Comparison of ENCODE assay signal across 19 cellular contexts in the genomic region with DNA sequence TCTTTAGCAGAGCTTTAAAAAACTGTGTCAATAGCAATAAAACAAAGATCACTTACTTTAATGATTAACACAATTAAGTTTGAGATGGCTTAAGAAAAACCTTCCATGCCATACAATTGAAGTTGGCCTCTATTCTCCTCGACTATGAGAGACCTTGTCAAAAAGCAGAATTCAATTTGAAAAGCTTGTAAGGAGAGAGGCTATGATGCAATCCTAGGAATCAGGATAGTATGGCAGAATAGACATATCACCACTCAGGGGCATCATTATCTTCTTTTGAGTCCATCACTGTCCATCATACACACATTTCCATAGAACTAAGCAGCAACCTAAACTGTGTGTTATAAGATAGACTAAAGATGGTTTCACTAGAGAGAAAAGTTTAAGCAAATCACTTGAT. TPM values are rescaled to one million over a fixed set of nuclear protein-coding genes. Genes with fewer than 3 reads are reported as not detected.
DNase-seq lines count a peak whose midpoint lies in the region; ATAC-seq, FAIRE-seq and TF ChIP-seq lines count a peak whose summit lies in the region.
"Had no signal": no experiment of that assay in that cellular context is flagged by ENCODE, and none has a peak within 500 bp of the region (broad histone marks: within the 10 kb centered on the region; RNA-seq: fewer than 3 reads in every experiment).

No MANE protein-coding gene starts in this region.

- H3K9me3 ChIP-seq in HepG2 (ENCODE audit: low read length) (no peaks in the 10 kb centered on the region), right lobe of liver (no peaks in the 10 kb centered on the region), K562 (replicated peaks; ENCODE audit: control insufficient read depth, insufficient read depth, low read depth, low read length) (no peaks in the 10 kb centered on the region)
- H3K9me3 ChIP-seq: BLaER1 treated with 17β-estradiol and CSF1 and Interleukin-3, amounts not matched to agents 10 nM and 100 nM had no signal

- H3K79me2 ChIP-seq in HepG2 (ENCODE audit: insufficient read depth, low read length) (no peaks in the 10 kb centered on the region), K562 (ENCODE audit: control insufficient read depth, insufficient read depth, low read length) (no peaks in the 10 kb centered on the region)

- DNase-seq in HepG2 (ENCODE audit: low spot score) (no peak), right lobe of liver (no peak), K562 (ENCODE audit: extremely low read depth in 1 of 4, low spot score in 3 of 4) (no peak), renal cortical epithelial cell (ENCODE audit: low read depth) (peak; percentile 54), foreskin melanocyte (no peak)
- DNase-seq: Calu3; CD8-positive, alpha-beta T cell; DMS79 treated with DMSO at 0.1 percent for 48 hours; GF-D8; GM23248; H7; HFFc6; KG1 had no signal

- no peak for FAIRE-seq in HepG2 (lab: Jason Lieb, UNC)
- FAIRE-seq in K562 (lab: Jason Lieb, UNC) = no peak

- H3K4me1 ChIP-seq in HepG2 (ENCODE audit: insufficient read depth, low read length) (peaks cover 15% of the 10 kb centered on the region), right lobe of liver (no peaks in the 10 kb centered on the region), K562 (replicated peaks in 1 of 2; ENCODE audit: control insufficient read depth in 2 of 2, insufficient read depth in 2 of 2, low read length in 2 of 2) (peaks cover 0 to 13% of the 10 kb centered on the region in 2 experiments; a peak in 3 of 5 replicates)

- in situ Hi-C loops in HepG2 (cut with HindIII; ENCODE audit: extremely low pct_ligation_motif_present, low pct_unique_long_range_greater_than_20kb) = no loop called here
- in situ Hi-C loops in K562 (cut with MboI) = no loop called here

- 61% methylated on average over 1 of the region's 1 CpG for WGBS in HepG2 (ENCODE audit: low lambda C conversion rate)
- 38% methylated on average over 1 of the region's 1 CpG for WGBS in right lobe of liver (ENCODE audit: insufficient coverage, low coverage, low lambda C conversion rate, missing lambda C conversion rate)
- 39% methylated on average over 1 of the region's 1 CpG for WGBS in K562 (ENCODE audit: insufficient coverage, low coverage, missing lambda C conversion rate)

- ATAC-seq in HepG2 = no peak
- no peak for ATAC-seq in right lobe of liver
- no peak for ATAC-seq in K562
- no peak for ATAC-seq in GM18498 (IDR thresholded peaks at IDR 0.05; ENCODE audit: unreplicated experiment)
- no peak for ATAC-seq in GM21447 (IDR thresholded peaks at IDR 0.05; ENCODE audit: unreplicated experiment)
- ATAC-seq: CD8-positive, alpha-beta T cell; HCT116 had no signal

- no peaks in the 10 kb centered on the region for H3K27me3 ChIP-seq in HepG2 (ENCODE audit: control insufficient read depth in 1 of 2, insufficient read depth in 2 of 2, low read length in 2 of 2)
- no peaks in the 10 kb centered on the region for H3K27me3 ChIP-seq in right lobe of liver
- H3K27me3 ChIP-seq in K562 (ENCODE audit: control insufficient read depth in 2 of 2, insufficient read depth in 2 of 2, low read length in 2 of 2) = no peaks in the 10 kb centered on the region
- H3K27me3 ChIP-seq: BLaER1 treated with 17β-estradiol and CSF1 and Interleukin-3, amounts not matched to agents 10 nM and 100 nM had no signal

- H3K4me3 ChIP-seq in HepG2 (replicated peaks in 1 of 3; ENCODE audit: insufficient read depth in 1 of 3, low read depth in 2 of 3, low read length in 3 of 3) (no peak overlapping the region), right lobe of liver (no peak overlapping the region), K562 (no peak overlapping the region)
- H3K4me3 ChIP-seq: BLaER1 treated with 17β-estradiol and CSF1 and Interleukin-3, amounts not matched to agents 10 nM and 100 nM; GM23248 had no signal

- BruUV-seq in HepG2 (replicated peaks; lab: Mats Ljungman, UMichigan) = no TSS peak
- no TSS peak for BruUV-seq in K562 (replicated peaks; lab: Mats Ljungman, UMichigan)

- intact Hi-C loops in HepG2 (cut with micrococcal nuclease; ENCODE audit: unreplicated experiment) = no loop called here
- intact Hi-C loops in right lobe of liver (cut with DNase I) = no loop called here
- intact Hi-C loops in K562 (cut with micrococcal nuclease) = no loop called here

- POLR2A ChIA-PET in HepG2 (lab: Yijun Ruan, JAX) = interaction anchor here (2.5 kb wide), 1 partner anchor 17 kb away, joined by 7 read pairs; a partner anchor contains a TSS
- POLR2A ChIA-PET in K562 (lab: Yijun Ruan, JAX) = interaction anchor here (1.2 kb wide), 1 partner anchor 10 kb away, joined by 5 read pairs; no protein-coding TSS in a partner anchor

- no peak for TF ChIP-seq CTCF in HepG2 (CRISPR knock-in tag; IDR thresholded peaks at IDR 0.05)
- TF ChIP-seq CTCF in right lobe of liver (IDR thresholded peaks at IDR 0.05) = no peak
- no peak for TF ChIP-seq CTCF in K562 (IDR thresholded peaks at IDR 0.05 in 2 of 3, conservative IDR thresholded peaks at IDR 0.05 in 1 of 3; ENCODE audit: insufficient read depth in 2 of 3, low read depth in 1 of 3, low read length in 3 of 3)

- H3K9ac ChIP-seq in HepG2 (ENCODE audit: insufficient read depth, low read depth, low read length) (no peak overlapping the region), K562 (ENCODE audit: insufficient read depth in 1 of 2, low read depth in 2 of 2, low read length in 2 of 2) (no peak overlapping the region)
- H3K9ac ChIP-seq: BLaER1 treated with 17β-estradiol and CSF1 and Interleukin-3, amounts not matched to agents 10 nM and 100 nM; GM23248 had no signal

- H2AFZ ChIP-seq in HepG2 (ENCODE audit: low read length) (no peak overlapping the region), K562 (ENCODE audit: low read depth, low read length) (no peak overlapping the region)
- H2AFZ ChIP-seq: GM23248 had no signal

- H3K36me3 ChIP-seq in HepG2 (replicated peaks in 1 of 2; ENCODE audit: control insufficient read depth in 1 of 2, insufficient read depth in 2 of 2, low read length in 2 of 2) = peaks cover 7 to 44% of the 10 kb centered on the region in 2 experiments
- H3K36me3 ChIP-seq in right lobe of liver = peaks cover 0 to 36% (median 5%) of the 10 kb centered on the region in 4 donors
- peaks cover 80% of the 10 kb centered on the region for H3K36me3 ChIP-seq in K562 (ENCODE audit: control insufficient read depth, insufficient read depth, low read length)

- H3K27ac ChIP-seq in HepG2 (ENCODE audit: extremely low read length, insufficient read depth, low read length) = no peak overlapping the region
- H3K27ac ChIP-seq in right lobe of liver = no peak overlapping the region
- no peak overlapping the region for H3K27ac ChIP-seq in K562 (ENCODE audit: extremely low read depth, low read depth, low read length)
- H3K27ac ChIP-seq: 22Rv1; BLaER1 treated with 17β-estradiol and CSF1 and Interleukin-3, amounts not matched to agents 10 nM and 100 nM; GM23248; HL-60 had no signal

- H3K4me2 ChIP-seq in HepG2 (ENCODE audit: low read depth, low read length) (no peak overlapping the region), K562 (ENCODE audit: insufficient read depth, low read length) (no peak overlapping the region)
- H3K4me2 ChIP-seq: BLaER1 treated with 17β-estradiol and CSF1 and Interleukin-3, amounts not matched to agents 10 nM and 100 nM had no signal

- TF ChIP-seq RAD21 in HepG2 (CRISPR knock-in tag; IDR thresholded peaks at IDR 0.05) (no peak), K562 (CRISPR knock-in tag; conservative IDR thresholded peaks at IDR 0.05 in 1 of 2, IDR thresholded peaks at IDR 0.05 in 1 of 2) (0 out of 4 replicates have a peak, but pooled peaks of 1 of the 2 experiments have one; percentile 8)

- CTCF ChIA-PET in HepG2 (lab: Yijun Ruan, JAX; ENCODE audit: low intra/inter-chr PET ratio, low total read pairs) = no interaction called here
- CTCF ChIA-PET in K562 (lab: Yijun Ruan, JAX; ENCODE audit: low intra/inter-chr PET ratio) = no interaction called here

- no peaks in the 10 kb centered on the region for H3K9me1 ChIP-seq in K562 (ENCODE audit: control insufficient read depth, insufficient read depth, low read length)

- TF ChIP-seq EP300 in HepG2 (IDR thresholded peaks at IDR 0.05; ENCODE audit: low read depth in 2 of 2, low read length in 2 of 2) (no peak), HepG2 (CRISPR knock-in tag; IDR thresholded peaks at IDR 0.05; ENCODE audit: borderline replicate concordance) (no peak), K562 (IDR thresholded peaks at IDR 0.05; ENCODE audit: low read length) (no peak)

- H4K20me1 ChIP-seq in HepG2 (ENCODE audit: insufficient read depth, low read length) = no peaks in the 10 kb centered on the region
- H4K20me1 ChIP-seq in K562 (replicated peaks; ENCODE audit: control insufficient read depth, insufficient read depth, low read length) = no peaks in the 10 kb centered on the region
- H4K20me1 ChIP-seq: BLaER1 treated with 17β-estradiol and CSF1 and Interleukin-3, amounts not matched to agents 10 nM and 100 nM had no signal

- TF ChIP-seq POLR2A in HepG2 (IDR thresholded peaks at IDR 0.05; ENCODE audit: insufficient read depth in 1 of 2, low read depth in 2 of 2, low read length in 2 of 2) = no peak
- no peak for TF ChIP-seq POLR2A in right lobe of liver (IDR thresholded peaks at IDR 0.05)
- TF ChIP-seq POLR2A in K562 (conservative IDR thresholded peaks at IDR 0.05) = no peak

RNA-seq across cellular contexts. Expression of a gene that starts 17.2 kb away (rescaled TPM):
- 23.3 and 28.5 TPM in 2 replicates for total RNA-seq in HepG2 (2016; rRNA removed; fragmentation: Illumina TruSeq; extraction: Trizol)
- total RNA-seq in HepG2 (2016; cell fraction: cytosol; rRNA removed; fragmentation: Illumina TruSeq; extraction: Trizol; ENCODE audit: low read depth) = 12.0 and 14.1 TPM in 2 replicates
- total RNA-seq in HepG2 (2016; cell fraction: insoluble cytoplasmic fraction; rRNA removed; fragmentation: Illumina TruSeq; extraction: Trizol) = 25.7 and 25.9 TPM in 2 replicates
- total RNA-seq in HepG2 (2016; cell fraction: membrane; rRNA removed; fragmentation: Illumina TruSeq; extraction: Trizol) = 18.1 and 20.7 TPM in 2 replicates
- total RNA-seq in HepG2 (2016; cell fraction: nucleus; rRNA removed; fragmentation: Illumina TruSeq; extraction: Trizol) = 38.3 and 38.4 TPM in 2 replicates
- 24.3 and 30.8 TPM in 2 replicates for polyA plus RNA-seq in HepG2 (2011; rRNA removed)
- 14.7 and 17.2 TPM in 2 replicates for polyA plus RNA-seq in HepG2 (2011; cell fraction: cytosol; rRNA removed)
- polyA plus RNA-seq in HepG2 (2011; cell fraction: nucleus; rRNA removed) = 14.9 and 19.7 TPM in 2 replicates
- polyA plus RNA-seq in HepG2 (2012) = 18.4 and 21.3 TPM in 2 replicates
- 10.6 and 14.9 TPM in 2 replicates for polyA plus RNA-seq in HepG2 (2016; cell fraction: cytosol; fragmentation: Illumina TruSeq; extraction: Trizol; ENCODE audit: low read depth)
- polyA plus RNA-seq in HepG2 (2016; cell fraction: insoluble cytoplasmic fraction; fragmentation: Illumina TruSeq; extraction: Trizol; ENCODE audit: low read depth) = 37.2 and 41.0 TPM in 2 replicates
- 14.6 and 19.3 TPM in 2 replicates for polyA plus RNA-seq in HepG2 (2016; cell fraction: membrane; fragmentation: Illumina TruSeq; extraction: Trizol; ENCODE audit: low read depth)
- polyA plus RNA-seq in HepG2 (2016; cell fraction: nucleus; fragmentation: Illumina TruSeq; extraction: Trizol; ENCODE audit: insufficient read depth, low read depth) = 27.9 and 28.4 TPM in 2 replicates
- 32.1 and 53.3 TPM in 2 replicates for polyA minus RNA-seq in HepG2 (2011; rRNA and poly(A)+ RNA removed; ENCODE audit: low replicate concordance)
- 8.5 and 11.2 TPM in 2 replicates for polyA minus RNA-seq in HepG2 (2011; cell fraction: cytosol; rRNA and poly(A)+ RNA removed)
- polyA minus RNA-seq in HepG2 (2011; cell fraction: nucleus; rRNA and poly(A)+ RNA removed) = 56.8 and 61.8 TPM in 2 replicates
- total RNA-seq in right lobe of liver = 10 to 100 TPM in 2 of 6 experiments, 1 to 10 TPM in 4; 7.8 to 16.0 (median 9.7) TPM
- total RNA-seq in K562 (2011; cell fraction: chromatin; rRNA removed; ENCODE audit: low replicate concordance) = 88.3 and 95.2 TPM in 2 replicates
- total RNA-seq in K562 (2011; cell fraction: nucleolus; rRNA removed) = 51.5 and 54.2 TPM in 2 replicates
- 88.9 and 141 TPM in 2 replicates for total RNA-seq in K562 (2011; cell fraction: nucleoplasm; rRNA removed)
- total RNA-seq in K562 (2014; rRNA removed) = 49.4 and 56.9 TPM in 2 replicates
- total RNA-seq in K562 (2014; rRNA removed; fragmentation: Illumina TruSeq; extraction: Trizol) = 61.1 and 64.2 TPM in 2 replicates
- total RNA-seq in K562 (2015; rRNA removed; fragmentation: Illumina TruSeq; extraction: Trizol) = 48.4 and 49.8 TPM in 2 replicates
- 51.8 and 59.4 TPM in 2 replicates for total RNA-seq in K562 (2021)
- polyA plus RNA-seq in K562 (2011; rRNA removed) = 107 and 108 TPM in 2 replicates
- polyA plus RNA-seq in K562 (2011; cell fraction: cytosol; rRNA removed) = 40.2 and 54.9 TPM in 2 replicates
- polyA plus RNA-seq in K562 (2011; cell fraction: nucleus; rRNA removed) = 48.4 and 66.4 TPM in 2 replicates
- polyA plus RNA-seq in K562 (2012) = 57.0 and 64.2 TPM in 2 replicates
- 71.0 and 72.2 TPM in 2 replicates for polyA plus RNA-seq in K562 (2014; fragmentation: Illumina TruSeq; extraction: Trizol)
- 10 to 100 TPM; 74.5 to 86.8 TPM for polyA plus RNA-seq in K562 (2014; fragmentation: Nextera tagmentation; extraction: Ambion mirVana)
- polyA plus RNA-seq in K562 (2014; rRNA removed) = 55.2 and 59.5 TPM in 2 replicates
- 60.0 and 78.8 TPM in 2 replicates for polyA minus RNA-seq in K562 (2011; rRNA and poly(A)+ RNA removed)
- polyA minus RNA-seq in K562 (2011; cell fraction: cytosol; rRNA and poly(A)+ RNA removed) = 16.2 and 25.4 TPM in 2 replicates
- 29.8 and 53.8 TPM in 2 replicates for polyA minus RNA-seq in K562 (2011; cell fraction: nucleus; rRNA and poly(A)+ RNA removed)
- total RNA-seq in renal cortical epithelial cell = 18.2 and 18.4 TPM in 2 replicates
